ENCODE assay signal across 1 cellular context in the genomic region with DNA sequence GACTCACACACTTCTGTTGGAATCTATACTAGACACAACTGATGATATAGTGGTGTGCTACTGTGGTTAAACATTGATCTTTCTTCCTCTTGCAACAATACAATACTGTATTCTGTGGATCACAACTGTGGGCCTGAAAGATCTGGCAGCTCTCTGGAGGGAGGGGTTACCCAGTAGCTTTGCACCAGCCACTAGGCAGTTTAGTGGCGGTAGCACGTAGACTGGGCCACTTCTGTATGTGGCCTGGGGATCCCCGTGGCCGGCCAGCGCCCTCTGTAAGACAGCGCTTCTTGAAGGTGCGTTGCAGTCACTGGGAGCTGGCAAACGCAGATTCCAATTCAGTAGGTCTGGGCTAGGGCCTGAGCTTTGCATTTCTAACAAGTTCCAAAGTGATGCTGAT.
A peak's percentile ranks its signal among the peaks of the same experiment; 100 is the strongest.
TF ChIP-seq lines count a peak whose summit lies in the region.

No MANE protein-coding gene starts in this region.

TF ChIP-seq in HepG2, 621 proteins besides CTCF, POLR2A, EP300 and RAD21 (continued from another document and continues in another):
- TF ChIP-seq, protein P1, sequence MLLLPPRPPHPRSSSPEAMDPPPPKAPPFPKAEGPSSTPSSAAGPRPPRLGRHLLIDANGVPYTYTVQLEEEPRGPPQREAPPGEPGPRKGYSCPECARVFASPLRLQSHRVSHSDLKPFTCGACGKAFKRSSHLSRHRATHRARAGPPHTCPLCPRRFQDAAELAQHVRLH (CRISPR knock-in tag; IDR thresholded peaks at IDR 0.05; ENCODE audit: borderline replicate concordance, low read depth): peak; percentile 31; the same call in 1 of the 2 replicates
- TF ChIP-seq SETDB1 (CRISPR knock-in tag; IDR thresholded peaks at IDR 0.05; ENCODE audit: borderline replicate concordance) (no peak), ZNF432 (CRISPR knock-in tag; IDR thresholded peaks at IDR 0.05; ENCODE audit: borderline replicate concordance) (no peak), ZNF383 (CRISPR knock-in tag; IDR thresholded peaks at IDR 0.05; ENCODE audit: borderline replicate concordance) (no peak), HNF1B (CRISPR knock-in tag; IDR thresholded peaks at IDR 0.05) (peak; percentile 81), RXRB (CRISPR knock-in tag; IDR thresholded peaks at IDR 0.05; ENCODE audit: borderline replicate concordance) (peak; percentile 45; the same call in 1 of the 2 replicates), CSRNP2 (CRISPR knock-in tag; conservative IDR thresholded peaks at IDR 0.05; ENCODE audit: low read depth) (no peak), ZNF34 (CRISPR knock-in tag; IDR thresholded peaks at IDR 0.05; ENCODE audit: borderline replicate concordance) (0 out of 2 replicates have a peak, but pooled peaks have one; percentile 57), HOXA5 (CRISPR knock-in tag; IDR thresholded peaks at IDR 0.05) (no peak), PPARG (CRISPR knock-in tag; conservative IDR thresholded peaks at IDR 0.05) (peak; percentile 36; the same call in 1 of the 2 replicates), ZNF558 (CRISPR knock-in tag; IDR thresholded peaks at IDR 0.05; ENCODE audit: borderline replicate concordance) (no peak), WIZ (CRISPR knock-in tag; IDR thresholded peaks at IDR 0.05) (0 out of 2 replicates have a peak, but pooled peaks have one; percentile 37), MTF1 (CRISPR knock-in tag; IDR thresholded peaks at IDR 0.05) (no peak), ZBTB26 (CRISPR knock-in tag; IDR thresholded peaks at IDR 0.05; ENCODE audit: borderline replicate concordance) (0 out of 2 replicates have a peak, but pooled peaks have one; percentile 22), RAD51 (IDR thresholded peaks at IDR 0.05; ENCODE audit: borderline replicate concordance) (no peak), SMYD3 (CRISPR knock-in tag; IDR thresholded peaks at IDR 0.05) (0 out of 2 replicates have a peak, but pooled peaks have one; percentile 22), IRF2 (CRISPR knock-in tag; IDR thresholded peaks at IDR 0.05) (0 out of 2 replicates have a peak, but pooled peaks have one; percentile 25), ZNF768 (CRISPR knock-in tag; IDR thresholded peaks at IDR 0.05) (peak; percentile 29; the same call in 1 of the 2 replicates), TAF15 (IDR thresholded peaks at IDR 0.05; ENCODE audit: low read depth, low read length, poor library complexity, severe bottlenecking) (no peak), KDM1A (CRISPR knock-in tag; IDR thresholded peaks at IDR 0.05) (0 out of 2 replicates have a peak, but pooled peaks have one; percentile 44), BCL6 (CRISPR knock-in tag; IDR thresholded peaks at IDR 0.05) (peak; percentile 48; the same call in 1 of the 2 replicates), ZNF331 (CRISPR knock-in tag; IDR thresholded peaks at IDR 0.05) (peak; percentile 48; the same call in 1 of the 2 replicates), ZNF687 (CRISPR knock-in tag; IDR thresholded peaks at IDR 0.05) (peak; percentile 83), ZNF644 (CRISPR knock-in tag; IDR thresholded peaks at IDR 0.05; ENCODE audit: low read depth) (no peak), ZNF333 (CRISPR knock-in tag; IDR thresholded peaks at IDR 0.05; ENCODE audit: borderline replicate concordance) (no peak), ZBTB38 (CRISPR knock-in tag; IDR thresholded peaks at IDR 0.05) (peak; percentile 90; the same call in 1 of the 2 replicates), FOSL2 (CRISPR knock-in tag; IDR thresholded peaks at IDR 0.05) (peak; percentile 17; the same call in 1 of the 2 replicates), ISX (CRISPR knock-in tag; conservative IDR thresholded peaks at IDR 0.05) (no peak), HNF4A (CRISPR knock-in tag; IDR thresholded peaks at IDR 0.05) (0 out of 2 replicates have a peak, but pooled peaks have one; percentile 12), SP5 (CRISPR knock-in tag; IDR thresholded peaks at IDR 0.05; ENCODE audit: borderline replicate concordance, low read depth) (no peak), SOX6 (IDR thresholded peaks at IDR 0.05) (no peak), SOX6 (CRISPR knock-in tag; IDR thresholded peaks at IDR 0.05) (peak; percentile 79), HOXA9 (CRISPR knock-in tag; IDR thresholded peaks at IDR 0.05; ENCODE audit: borderline replicate concordance) (no peak), ONECUT2 (CRISPR knock-in tag; IDR thresholded peaks at IDR 0.05) (no peak), ZNF629 (CRISPR knock-in tag; conservative IDR thresholded peaks at IDR 0.05) (no peak), THYN1 (CRISPR knock-in tag; IDR thresholded peaks at IDR 0.05; ENCODE audit: borderline replicate concordance, low read depth) (no peak)
- TF ChIP-seq, protein P2, sequence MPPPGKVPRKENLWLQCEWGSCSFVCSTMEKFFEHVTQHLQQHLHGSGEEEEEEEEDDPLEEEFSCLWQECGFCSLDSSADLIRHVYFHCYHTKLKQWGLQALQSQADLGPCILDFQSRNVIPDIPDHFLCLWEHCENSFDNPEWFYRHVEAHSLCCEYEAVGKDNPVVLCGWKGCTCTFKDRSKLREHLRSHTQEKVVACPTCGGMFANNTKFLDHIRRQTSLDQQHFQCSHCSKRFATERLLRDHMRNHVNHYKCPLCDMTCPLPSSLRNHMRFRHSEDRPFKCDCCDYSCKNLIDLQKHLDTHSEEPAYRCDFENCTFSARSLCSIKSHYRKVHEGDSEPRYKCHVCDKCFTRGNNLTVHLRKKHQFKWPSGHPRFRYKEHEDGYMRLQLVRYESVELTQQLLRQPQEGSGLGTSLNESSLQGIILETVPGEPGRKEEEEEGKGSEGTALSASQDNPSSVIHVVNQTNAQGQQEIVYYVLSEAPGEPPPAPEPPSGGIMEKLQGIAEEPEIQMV (CRISPR knock-in tag; IDR thresholded peaks at IDR 0.05; ENCODE audit: low read depth): peak; percentile 38; the same call in 1 of the 2 replicates
- TF ChIP-seq, protein P3, sequence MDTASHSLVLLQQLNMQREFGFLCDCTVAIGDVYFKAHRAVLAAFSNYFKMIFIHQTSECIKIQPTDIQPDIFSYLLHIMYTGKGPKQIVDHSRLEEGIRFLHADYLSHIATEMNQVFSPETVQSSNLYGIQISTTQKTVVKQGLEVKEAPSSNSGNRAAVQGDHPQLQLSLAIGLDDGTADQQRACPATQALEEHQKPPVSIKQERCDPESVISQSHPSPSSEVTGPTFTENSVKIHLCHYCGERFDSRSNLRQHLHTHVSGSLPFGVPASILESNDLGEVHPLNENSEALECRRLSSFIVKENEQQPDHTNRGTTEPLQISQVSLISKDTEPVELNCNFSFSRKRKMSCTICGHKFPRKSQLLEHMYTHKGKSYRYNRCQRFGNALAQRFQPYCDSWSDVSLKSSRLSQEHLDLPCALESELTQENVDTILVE (CRISPR knock-in tag; IDR thresholded peaks at IDR 0.05): no peak
- TF ChIP-seq, protein P4, sequence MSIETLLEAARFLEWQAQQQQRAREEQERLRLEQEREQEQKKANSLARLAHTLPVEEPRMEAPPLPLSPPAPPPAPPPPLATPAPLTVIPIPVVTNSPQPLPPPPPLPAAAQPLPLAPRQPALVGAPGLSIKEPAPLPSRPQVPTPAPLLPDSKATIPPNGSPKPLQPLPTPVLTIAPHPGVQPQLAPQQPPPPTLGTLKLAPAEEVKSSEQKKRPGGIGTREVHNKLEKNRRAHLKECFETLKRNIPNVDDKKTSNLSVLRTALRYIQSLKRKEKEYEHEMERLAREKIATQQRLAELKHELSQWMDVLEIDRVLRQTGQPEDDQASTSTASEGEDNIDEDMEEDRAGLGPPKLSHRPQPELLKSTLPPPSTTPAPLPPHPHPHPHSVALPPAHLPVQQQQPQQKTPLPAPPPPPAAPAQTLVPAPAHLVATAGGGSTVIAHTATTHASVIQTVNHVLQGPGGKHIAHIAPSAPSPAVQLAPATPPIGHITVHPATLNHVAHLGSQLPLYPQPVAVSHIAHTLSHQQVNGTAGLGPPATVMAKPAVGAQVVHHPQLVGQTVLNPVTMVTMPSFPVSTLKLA (IDR thresholded peaks at IDR 0.05): no peak
- TF ChIP-seq, protein P5, sequence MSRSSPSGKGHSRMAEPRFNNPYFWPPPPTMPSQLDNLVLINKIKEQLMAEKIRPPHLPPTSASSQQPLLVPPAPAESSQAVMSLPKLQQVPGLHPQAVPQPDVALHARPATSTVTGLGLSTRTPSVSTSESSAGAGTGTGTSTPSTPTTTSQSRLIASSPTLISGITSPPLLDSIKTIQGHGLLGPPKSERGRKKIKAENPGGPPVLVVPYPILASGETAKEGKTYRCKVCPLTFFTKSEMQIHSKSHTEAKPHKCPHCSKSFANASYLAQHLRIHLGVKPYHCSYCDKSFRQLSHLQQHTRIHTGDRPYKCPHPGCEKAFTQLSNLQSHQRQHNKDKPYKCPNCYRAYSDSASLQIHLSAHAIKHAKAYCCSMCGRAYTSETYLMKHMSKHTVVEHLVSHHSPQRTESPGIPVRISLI (CRISPR knock-in tag; IDR thresholded peaks at IDR 0.05; ENCODE audit: borderline replicate concordance): peak; percentile 31; the same call in 1 of the 2 replicates
- TF ChIP-seq, protein P6, sequence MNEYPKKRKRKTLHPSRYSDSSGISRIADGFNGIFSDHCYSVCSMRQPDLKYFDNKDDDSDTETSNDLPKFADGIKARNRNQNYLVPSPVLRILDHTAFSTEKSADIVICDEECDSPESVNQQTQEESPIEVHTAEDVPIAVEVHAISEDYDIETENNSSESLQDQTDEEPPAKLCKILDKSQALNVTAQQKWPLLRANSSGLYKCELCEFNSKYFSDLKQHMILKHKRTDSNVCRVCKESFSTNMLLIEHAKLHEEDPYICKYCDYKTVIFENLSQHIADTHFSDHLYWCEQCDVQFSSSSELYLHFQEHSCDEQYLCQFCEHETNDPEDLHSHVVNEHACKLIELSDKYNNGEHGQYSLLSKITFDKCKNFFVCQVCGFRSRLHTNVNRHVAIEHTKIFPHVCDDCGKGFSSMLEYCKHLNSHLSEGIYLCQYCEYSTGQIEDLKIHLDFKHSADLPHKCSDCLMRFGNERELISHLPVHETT (CRISPR knock-in tag; conservative IDR thresholded peaks at IDR 0.05): 0 out of 2 replicates have a peak, but pooled peaks have one; percentile 26
